In genomic region chr5:14326035-14326909, GRCh38 we compare ENCODE assay signal across 10 cellular contexts.
DNase-seq lines count a peak whose midpoint lies in the region; ATAC-seq, FAIRE-seq and TF ChIP-seq lines count a peak whose summit lies in the region.
"Had no signal": no experiment of that assay in that cellular context is flagged by ENCODE, and none has a peak within 500 bp of the region (broad histone marks: within the 10 kb centered on the region; RNA-seq: fewer than 3 reads in every experiment).

No MANE protein-coding gene starts in this region.

- no peaks in the 10 kb centered on the region for H3K27me3 ChIP-seq in MM.1S (replicated peaks; ENCODE audit: insufficient read depth, low read length)
- no peaks in the 10 kb centered on the region for H3K27me3 ChIP-seq in bronchial epithelial cell (ENCODE audit: control insufficient read depth, insufficient read depth, low read length)

- peak; percentile 32 for DNase-seq in ELR (ENCODE audit: low read depth)
- DNase-seq in MM.1S: no peak
- DNase-seq in bronchial epithelial cell (ENCODE audit: low read depth): no peak
- no peak for DNase-seq in mesothelial cell of epicardium (ENCODE audit: low spot score in 2 of 2, unreplicated experiment in 2 of 2)
- DNase-seq in middle frontal gyrus (ENCODE audit: extremely low spot score, low spot score): no peak
- DNase-seq in cerebellar nuclear complex (lab: John Stamatoyannopoulos, UW): no peak
- DNase-seq in NCI-H2171 treated with DMSO at 0.1 percent for 48 hours (lab: John Stamatoyannopoulos, UW): no peak
- DNase-seq: activated naive CD8-positive, alpha-beta T cell treated with anti-CD3 and anti-CD28 coated beads for 36 hours; stimulated activated CD4-positive, alpha-beta T cell treated with anti-CD3 and anti-CD28 coated beads, Interleukin-4, amount 100 ng/mL, for 4 hours had no signal

- H3K27ac ChIP-seq in MM.1S (ENCODE audit: low read length): no peak overlapping the region

- H3K9ac ChIP-seq in MM.1S (ENCODE audit: low read length): no peak overlapping the region

- no peaks in the 10 kb centered on the region for H3K4me1 ChIP-seq in MM.1S (ENCODE audit: low read length)

- no peak overlapping the region for H3K4me2 ChIP-seq in MM.1S (ENCODE audit: low read depth, low read length)

- H3K9me3 Mint-ChIP-seq in mesothelial cell of epicardium: peaks cover 7% of the 10 kb centered on the region

- H3K4me1 Mint-ChIP-seq in mesothelial cell of epicardium: peaks cover 9% of the 10 kb centered on the region

- H3K27ac Mint-ChIP-seq in mesothelial cell of epicardium: peak overlapping the region; percentile 19
- H3K27ac Mint-ChIP-seq: activated naive CD8-positive, alpha-beta T cell treated with anti-CD3 and anti-CD28 coated beads for 36 hours had no signal

- H3K9me2 ChIP-seq in MM.1S (replicated peaks; ENCODE audit: insufficient read depth, low read length): no peaks in the 10 kb centered on the region

- H3K36me3 ChIP-seq in MM.1S (replicated peaks; ENCODE audit: insufficient read depth, low read length) (no peaks in the 10 kb centered on the region; the same call in 1 of the 2 replicates), bronchial epithelial cell (ENCODE audit: control insufficient read depth, insufficient read depth, low read length) (peaks cover 16% of the 10 kb centered on the region)

- no peak overlapping the region for H2AFZ ChIP-seq in MM.1S (ENCODE audit: low read length)

- H3K4me3 Mint-ChIP-seq in mesothelial cell of epicardium: no peak overlapping the region
- H3K4me3 Mint-ChIP-seq: activated naive CD8-positive, alpha-beta T cell treated with anti-CD3 and anti-CD28 coated beads for 36 hours had no signal

- TF ChIP-seq CTCF in MM.1S (IDR thresholded peaks at IDR 0.05; ENCODE audit: low read length) (peak; percentile 30), bronchial epithelial cell (IDR thresholded peaks at IDR 0.05; ENCODE audit: insufficient read depth, low read length, severe bottlenecking) (peak; percentile 17), mesothelial cell of epicardium (IDR thresholded peaks at IDR 0.05; ENCODE audit: unreplicated experiment) (no peak)

- peaks cover 35% of the 10 kb centered on the region for H3K36me3 Mint-ChIP-seq in mesothelial cell of epicardium

- no peaks in the 10 kb centered on the region for H3K9me3 ChIP-seq in MM.1S (replicated peaks; ENCODE audit: insufficient read depth, low read length)

- H4K20me1 ChIP-seq in MM.1S (ENCODE audit: insufficient read depth, low read length): no peaks in the 10 kb centered on the region

- no peaks in the 10 kb centered on the region for H3F3A ChIP-seq in MM.1S (ENCODE audit: insufficient read depth, low read length)

- H3K79me2 ChIP-seq in MM.1S (ENCODE audit: low read length): no peaks in the 10 kb centered on the region

- no peak for ATAC-seq in GM19035 (IDR thresholded peaks at IDR 0.05; ENCODE audit: unreplicated experiment)

- FAIRE-seq in bronchial epithelial cell (lab: Jason Lieb, UNC): no peak

- no peak overlapping the region for H3K4me3 ChIP-seq in MM.1S (ENCODE audit: low read length)
- H3K4me3 ChIP-seq in bronchial epithelial cell (ENCODE audit: low read depth, low read length): no peak overlapping the region

- no peaks in the 10 kb centered on the region for H3K27me3 Mint-ChIP-seq in mesothelial cell of epicardium (ENCODE audit: low read depth)
- H3K27me3 Mint-ChIP-seq: activated naive CD8-positive, alpha-beta T cell treated with anti-CD3 and anti-CD28 coated beads for 36 hours had no signal
